21 cellular contexts compared by ENCODE assay signal in genomic region chr10:48414160-48414559, GRCh38.
"Had no signal": no experiment of that assay in that cellular context is flagged by ENCODE, and none has a peak within 500 bp of the region (broad histone marks: within the 10 kb centered on the region; RNA-seq: fewer than 3 reads in every experiment).

No MANE protein-coding gene starts in this region.

- H3K4me2 ChIP-seq: SK-N-SH had no signal

- DNase-seq: KBM-7, MV-4-11, NCI-H1048, NCI-H1105, NCI-H1417, NCI-H1436 treated with DMSO at 0.1 percent for 48 hours, NCI-H1694, NCI-H187 treated with DMSO at 0.1 percent for 48 hours, NCI-H2081, NCI-H2107, NCI-H2227 treated with DMSO at 0.1 percent for 48 hours, NCI-H446, NCI-H510A, NCI-H524 treated with DMSO at 0.1 percent for 48 hours, NCI-H69, NCI-H774, RPMI8226, SHP77, SK-N-SH, SW 1271 had no signal

- H3K9ac ChIP-seq: SK-N-SH had no signal

- FAIRE-seq: RCC 7860 had no signal
